In the genomic region with DNA sequence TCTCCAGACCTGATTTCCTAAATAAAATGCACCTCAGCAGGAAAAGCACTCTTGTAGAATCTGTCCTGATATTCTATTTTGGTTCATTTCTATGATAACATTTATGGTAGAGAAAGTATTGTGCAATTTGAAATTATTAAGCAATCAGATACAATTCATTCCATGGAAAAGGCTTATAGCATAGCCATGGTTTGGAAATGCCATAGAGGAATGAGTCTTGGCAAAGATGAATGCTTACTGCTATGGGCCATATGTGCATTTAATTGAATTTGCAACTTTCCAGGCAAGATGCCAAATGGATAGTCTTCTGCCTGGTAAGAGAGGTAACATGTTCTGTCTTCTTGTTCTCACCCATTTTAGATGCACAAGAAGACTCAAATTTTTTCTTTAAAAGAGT, we compare ENCODE assay signal across 10 cellular contexts.
DNase-seq lines count a peak whose midpoint lies in the region; ATAC-seq and TF ChIP-seq lines count a peak whose summit lies in the region.
"Had no signal": no experiment of that assay in that cellular context is flagged by ENCODE, and none has a peak within 500 bp of the region (broad histone marks: within the 10 kb centered on the region; RNA-seq: fewer than 3 reads in every experiment).

No MANE protein-coding gene starts in this region.

- no peaks in the 10 kb centered on the region for H3K4me1 ChIP-seq in foreskin keratinocyte
- H3K4me1 ChIP-seq in spleen: peaks cover 0 to 5% (median 0%) of the 10 kb centered on the region in 6 donors

- POLR2A ChIA-PET in WTC11 (lab: Charles Lee): no interaction called here

- H3K4me1 Mint-ChIP-seq in HFFc6 (ENCODE audit: low read depth): peaks cover 12% of the 10 kb centered on the region
- peaks cover 43% of the 10 kb centered on the region for H3K4me1 Mint-ChIP-seq in WTC11

- intact Hi-C loops in spleen (cut with DNase I; ENCODE audit: low total_unique reads): no loop called here

- H3K9me3 Mint-ChIP-seq in HFFc6 (no peaks in the 10 kb centered on the region), WTC11 (peaks cover 14% of the 10 kb centered on the region)

- H3K4me3 ChIP-seq in spleen: no peak overlapping the region

- no peaks in the 10 kb centered on the region for H3K9me3 ChIP-seq in spleen

- H3K27ac ChIP-seq in foreskin keratinocyte (no peak overlapping the region), spleen (no peak overlapping the region)

- H3K36me3 Mint-ChIP-seq in HFFc6 (ENCODE audit: low read depth): no peaks in the 10 kb centered on the region
- H3K36me3 Mint-ChIP-seq in WTC11: peaks cover 14% of the 10 kb centered on the region
- H3K36me3 Mint-ChIP-seq: CD4-positive, CD25-positive, alpha-beta regulatory T cell had no signal

- H3K27me3 ChIP-seq in foreskin keratinocyte: no peaks in the 10 kb centered on the region
- H3K27me3 ChIP-seq in spleen (replicated peaks in 1 of 7): no peaks in the 10 kb centered on the region

- H3K27ac Mint-ChIP-seq in HFFc6 (no peak overlapping the region), WTC11 (peak overlapping the region; percentile 94; the same call in 1 of the 2 replicates)
- H3K27ac Mint-ChIP-seq: CD4-positive, CD25-positive, alpha-beta regulatory T cell had no signal

- ATAC-seq in WTC11: no peak
- no peak for ATAC-seq in foreskin keratinocyte
- ATAC-seq: left cardiac atrium had no signal

- no peak for TF ChIP-seq POLR2A in spleen (IDR thresholded peaks at IDR 0.05)

- H3K36me3 ChIP-seq in spleen: no peaks in the 10 kb centered on the region

- H3K4me3 Mint-ChIP-seq in HFFc6: no peak overlapping the region; the same call in 1 of the 2 replicates
- H3K4me3 Mint-ChIP-seq in WTC11: no peak overlapping the region

- DNase-seq in AG09319 (ENCODE audit: extremely low read depth, low read depth) (peak; percentile 75), HFFc6 (peak; percentile 13), WTC11 (ENCODE audit: low spot score) (no peak), foreskin keratinocyte (peak; percentile 48 to 80), spleen (no peak), RKO (ENCODE audit: low spot score) (no peak), hypothalamus (lab: John Stamatoyannopoulos, UW) (no peak)
- no peak for DNase-seq in activated CD4-positive, alpha-beta T cell treated with anti-CD3 and anti-CD28 coated beads for 4 hours
- DNase-seq: left cardiac atrium had no signal

- CTCF ChIA-PET in WTC11 (lab: Charles Lee): no interaction called here

- TF ChIP-seq CTCF in AG09319 (IDR thresholded peaks at IDR 0.05; ENCODE audit: low read depth, low read length): no peak
- TF ChIP-seq CTCF in HFFc6 (IDR thresholded peaks at IDR 0.05): no peak
- TF ChIP-seq CTCF in WTC11 (IDR thresholded peaks at IDR 0.05): no peak
- TF ChIP-seq CTCF in foreskin keratinocyte (conservative IDR thresholded peaks at IDR 0.05): no peak
- no peak for TF ChIP-seq CTCF in spleen (IDR thresholded peaks at IDR 0.05 in 8 of 11, conservative IDR thresholded peaks at IDR 0.05 in 3 of 11)

- peaks cover 4% of the 10 kb centered on the region; the same call in 1 of the 2 replicates for H3K27me3 Mint-ChIP-seq in HFFc6 (ENCODE audit: insufficient read depth)
- no peaks in the 10 kb centered on the region for H3K27me3 Mint-ChIP-seq in WTC11 (ENCODE audit: low read depth)
- H3K27me3 Mint-ChIP-seq: CD4-positive, CD25-positive, alpha-beta regulatory T cell had no signal

TF ChIP-seq in WTC11, 78 proteins besides CTCF, POLR2A, EP300 and RAD21:
- no peak for TF ChIP-seq ZNF423 (CRISPR knock-in tag; IDR thresholded peaks at IDR 0.05)
- TF ChIP-seq, protein P1, sequence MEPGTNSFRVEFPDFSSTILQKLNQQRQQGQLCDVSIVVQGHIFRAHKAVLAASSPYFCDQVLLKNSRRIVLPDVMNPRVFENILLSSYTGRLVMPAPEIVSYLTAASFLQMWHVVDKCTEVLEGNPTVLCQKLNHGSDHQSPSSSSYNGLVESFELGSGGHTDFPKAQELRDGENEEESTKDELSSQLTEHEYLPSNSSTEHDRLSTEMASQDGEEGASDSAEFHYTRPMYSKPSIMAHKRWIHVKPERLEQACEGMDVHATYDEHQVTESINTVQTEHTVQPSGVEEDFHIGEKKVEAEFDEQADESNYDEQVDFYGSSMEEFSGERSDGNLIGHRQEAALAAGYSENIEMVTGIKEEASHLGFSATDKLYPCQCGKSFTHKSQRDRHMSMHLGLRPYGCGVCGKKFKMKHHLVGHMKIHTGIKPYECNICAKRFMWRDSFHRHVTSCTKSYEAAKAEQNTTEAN (CRISPR knock-in tag; IDR thresholded peaks at IDR 0.05): no peak
- no peak for TF ChIP-seq RELA (CRISPR knock-in tag; IDR thresholded peaks at IDR 0.05; ENCODE audit: borderline replicate concordance)
- TF ChIP-seq SMAD3 (CRISPR knock-in tag; IDR thresholded peaks at IDR 0.05; ENCODE audit: borderline replicate concordance): no peak
- TF ChIP-seq, protein P2, sequence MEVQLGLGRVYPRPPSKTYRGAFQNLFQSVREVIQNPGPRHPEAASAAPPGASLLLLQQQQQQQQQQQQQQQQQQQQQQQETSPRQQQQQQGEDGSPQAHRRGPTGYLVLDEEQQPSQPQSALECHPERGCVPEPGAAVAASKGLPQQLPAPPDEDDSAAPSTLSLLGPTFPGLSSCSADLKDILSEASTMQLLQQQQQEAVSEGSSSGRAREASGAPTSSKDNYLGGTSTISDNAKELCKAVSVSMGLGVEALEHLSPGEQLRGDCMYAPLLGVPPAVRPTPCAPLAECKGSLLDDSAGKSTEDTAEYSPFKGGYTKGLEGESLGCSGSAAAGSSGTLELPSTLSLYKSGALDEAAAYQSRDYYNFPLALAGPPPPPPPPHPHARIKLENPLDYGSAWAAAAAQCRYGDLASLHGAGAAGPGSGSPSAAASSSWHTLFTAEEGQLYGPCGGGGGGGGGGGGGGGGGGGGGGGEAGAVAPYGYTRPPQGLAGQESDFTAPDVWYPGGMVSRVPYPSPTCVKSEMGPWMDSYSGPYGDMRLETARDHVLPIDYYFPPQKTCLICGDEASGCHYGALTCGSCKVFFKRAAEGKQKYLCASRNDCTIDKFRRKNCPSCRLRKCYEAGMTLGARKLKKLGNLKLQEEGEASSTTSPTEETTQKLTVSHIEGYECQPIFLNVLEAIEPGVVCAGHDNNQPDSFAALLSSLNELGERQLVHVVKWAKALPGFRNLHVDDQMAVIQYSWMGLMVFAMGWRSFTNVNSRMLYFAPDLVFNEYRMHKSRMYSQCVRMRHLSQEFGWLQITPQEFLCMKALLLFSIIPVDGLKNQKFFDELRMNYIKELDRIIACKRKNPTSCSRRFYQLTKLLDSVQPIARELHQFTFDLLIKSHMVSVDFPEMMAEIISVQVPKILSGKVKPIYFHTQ (CRISPR knock-in tag; IDR thresholded peaks at IDR 0.05): no peak
- TF ChIP-seq, protein P3, sequence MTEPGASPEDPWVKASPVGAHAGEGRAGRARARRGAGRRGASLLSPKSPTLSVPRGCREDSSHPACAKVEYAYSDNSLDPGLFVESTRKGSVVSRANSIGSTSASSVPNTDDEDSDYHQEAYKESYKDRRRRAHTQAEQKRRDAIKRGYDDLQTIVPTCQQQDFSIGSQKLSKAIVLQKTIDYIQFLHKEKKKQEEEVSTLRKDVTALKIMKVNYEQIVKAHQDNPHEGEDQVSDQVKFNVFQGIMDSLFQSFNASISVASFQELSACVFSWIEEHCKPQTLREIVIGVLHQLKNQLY (CRISPR knock-in tag; IDR thresholded peaks at IDR 0.05): no peak
- no peak for TF ChIP-seq NFATC4 (CRISPR knock-in tag; IDR thresholded peaks at IDR 0.05)
- no peak for TF ChIP-seq JUN (CRISPR knock-in tag; IDR thresholded peaks at IDR 0.05)
- no peak for TF ChIP-seq MYBL2 (CRISPR knock-in tag; IDR thresholded peaks at IDR 0.05)
- no peak for TF ChIP-seq GTF2I (CRISPR knock-in tag; conservative IDR thresholded peaks at IDR 0.05)
- no peak for TF ChIP-seq NR3C1 (CRISPR knock-in tag; conservative IDR thresholded peaks at IDR 0.05; ENCODE audit: low read depth)
- TF ChIP-seq SP1 (CRISPR knock-in tag; conservative IDR thresholded peaks at IDR 0.05): no peak
- TF ChIP-seq, protein P4, sequence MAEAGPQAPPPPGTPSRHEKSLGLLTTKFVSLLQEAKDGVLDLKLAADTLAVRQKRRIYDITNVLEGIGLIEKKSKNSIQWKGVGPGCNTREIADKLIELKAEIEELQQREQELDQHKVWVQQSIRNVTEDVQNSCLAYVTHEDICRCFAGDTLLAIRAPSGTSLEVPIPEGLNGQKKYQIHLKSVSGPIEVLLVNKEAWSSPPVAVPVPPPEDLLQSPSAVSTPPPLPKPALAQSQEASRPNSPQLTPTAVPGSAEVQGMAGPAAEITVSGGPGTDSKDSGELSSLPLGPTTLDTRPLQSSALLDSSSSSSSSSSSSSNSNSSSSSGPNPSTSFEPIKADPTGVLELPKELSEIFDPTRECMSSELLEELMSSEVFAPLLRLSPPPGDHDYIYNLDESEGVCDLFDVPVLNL (CRISPR knock-in tag; IDR thresholded peaks at IDR 0.05; ENCODE audit: borderline replicate concordance, low read depth): no peak
- no peak for TF ChIP-seq IRF2 (CRISPR knock-in tag; IDR thresholded peaks at IDR 0.05; ENCODE audit: borderline replicate concordance, low read depth)
- TF ChIP-seq NFYB (CRISPR knock-in tag; conservative IDR thresholded peaks at IDR 0.05; ENCODE audit: low read depth): no peak
TF ChIP-seq in WTC11: peak in this region for 0.

Comparison
In these comparisons a context has a peak if more than half of its experiments do, and no peak if none do; other contexts are left out.
1. DNase-seq: peak in AG09319 (single experiment), HFFc6 (single experiment) and foreskin keratinocyte (2 of 2); none in WTC11 (single experiment), spleen (single experiment), activated CD4-positive, alpha-beta T cell treated with anti-CD3 and anti-CD28 coated beads for 4 hours (0 of 2), RKO (single experiment) and hypothalamus (0 of 51).